1 cellular context compared by ENCODE assay signal in genomic region chr3:17632401-17633100, GRCh38.
A peak's percentile ranks its signal among the peaks of the same experiment; 100 is the strongest.
TF ChIP-seq lines count a peak whose summit lies in the region.

No MANE protein-coding gene starts in this region.

TF ChIP-seq in K562, 482 proteins besides CTCF, POLR2A, EP300 and RAD21 (continued from another document and continues in another):
- TF ChIP-seq ZNF140 (CRISPR knock-in tag; IDR thresholded peaks at IDR 0.05) (no peak), TSHZ1 (CRISPR knock-in tag; IDR thresholded peaks at IDR 0.05) (no peak), ZBTB33 (CRISPR knock-in tag; IDR thresholded peaks at IDR 0.05) (no peak), PHF21A (IDR thresholded peaks at IDR 0.05; ENCODE audit: borderline replicate concordance, low read depth) (no peak), C11orf30 (IDR thresholded peaks at IDR 0.05; ENCODE audit: low read depth) (peak; percentile 98), STAG1 (CRISPR knock-in tag; IDR thresholded peaks at IDR 0.05; ENCODE audit: borderline replicate concordance) (no peak), ELF2 (CRISPR knock-in tag; IDR thresholded peaks at IDR 0.05) (no peak), NCOA2 (IDR thresholded peaks at IDR 0.05; ENCODE audit: partially characterized antibody in 2 of 2) (no peak), HNRNPH1 (optimal IDR thresholded peaks at IDR 0.05; ENCODE audit: low read depth, low read length) (no peak), RCOR1 (IDR thresholded peaks at IDR 0.05; ENCODE audit: borderline replicate concordance in 1 of 2, low read depth in 2 of 2, low read length in 2 of 2) (peak in 1 of 2 experiments; percentile 75; a peak in 1 of 4 replicates), TCF7L2 (IDR thresholded peaks at IDR 0.05; ENCODE audit: low read depth, low read length) (no peak), HBP1 (CRISPR knock-in tag; IDR thresholded peaks at IDR 0.05) (no peak), ZNF507 (tag; conservative IDR thresholded peaks at IDR 0.05) (no peak), ZNF408 (CRISPR knock-in tag; IDR thresholded peaks at IDR 0.05; ENCODE audit: low read depth) (no peak), BACH1 (tag; IDR thresholded peaks at IDR 0.05) (no peak), FOXP4 (CRISPR knock-in tag; IDR thresholded peaks at IDR 0.05; ENCODE audit: borderline replicate concordance) (no peak), CEBPB (tag; IDR thresholded peaks at IDR 0.05) (no peak), NCOR1 (IDR thresholded peaks at IDR 0.05) (peak; percentile 60), CBFA2T3 (IDR thresholded peaks at IDR 0.05) (peak; percentile 80), TCF7 (IDR thresholded peaks at IDR 0.05; ENCODE audit: borderline replicate concordance) (no peak; the same call in 1 of the 2 replicates), POLR2AphosphoS2 (IDR thresholded peaks at IDR 0.05; ENCODE audit: low read length) (no peak), ATF2 (CRISPR knock-in tag; IDR thresholded peaks at IDR 0.05) (no peak), YY1 (IDR thresholded peaks at IDR 0.05; ENCODE audit: borderline replicate concordance in 1 of 3, control insufficient read depth in 1 of 3, extremely low read depth in 1 of 3, insufficient read depth in 3 of 3, insufficient read length in 1 of 3, insufficient replicate concordance in 2 of 3, low read depth in 1 of 3, low read length in 2 of 3) (no peak), ZNF354B (CRISPR knock-in tag; IDR thresholded peaks at IDR 0.05) (no peak), ZNF121 (CRISPR knock-in tag; conservative IDR thresholded peaks at IDR 0.05) (no peak), RBM14 (IDR thresholded peaks at IDR 0.05; ENCODE audit: borderline replicate concordance, insufficient read depth, low read depth, low read length) (no peak), ZNF174 (CRISPR knock-in tag; IDR thresholded peaks at IDR 0.05) (no peak), POLR2AphosphoS5 (IDR thresholded peaks at IDR 0.05; ENCODE audit: control insufficient read depth, insufficient read depth, low read depth, low read length) (0 out of 2 replicates have a peak, but pooled peaks have one; percentile 24), ELK1 (CRISPR knock-in tag; IDR thresholded peaks at IDR 0.05) (no peak), MXD1 (CRISPR knock-in tag; IDR thresholded peaks at IDR 0.05; ENCODE audit: borderline replicate concordance, poor library complexity, severe bottlenecking) (no peak), ZNF143 (CRISPR knock-in tag; IDR thresholded peaks at IDR 0.05) (no peak), ETV6 (IDR thresholded peaks at IDR 0.05; ENCODE audit: borderline replicate concordance in 1 of 2, low read depth in 2 of 2, low read length in 1 of 2) (no peak), ETV6 (CRISPR knock-in tag; IDR thresholded peaks at IDR 0.05; ENCODE audit: borderline replicate concordance) (no peak), SRSF7 (optimal IDR thresholded peaks at IDR 0.05; ENCODE audit: low read depth, low read length) (no peak), POLR3G (IDR thresholded peaks at IDR 0.05; ENCODE audit: extremely low read depth, insufficient read length, insufficient replicate concordance) (no peak), COPS2 (conservative IDR thresholded peaks at IDR 0.05) (no peak), TRIM24 (IDR thresholded peaks at IDR 0.05) (no peak), HOXB6 (CRISPR knock-in tag; IDR thresholded peaks at IDR 0.05; ENCODE audit: borderline replicate concordance) (no peak), NFIX (CRISPR knock-in tag; IDR thresholded peaks at IDR 0.05; ENCODE audit: low read depth) (no peak), TRIM28 (IDR thresholded peaks at IDR 0.05) (peak; percentile 65; the same call in 1 of the 2 replicates), MTA3 (IDR thresholded peaks at IDR 0.05; ENCODE audit: borderline replicate concordance) (no peak), TCF3 (CRISPR knock-in tag; IDR thresholded peaks at IDR 0.05) (peak; percentile 78), HDAC6 (IDR thresholded peaks at IDR 0.05; ENCODE audit: low read depth, low read length) (no peak), HDAC8 (tag; IDR thresholded peaks at IDR 0.05) (no peak), ZNF75A (CRISPR knock-in tag; IDR thresholded peaks at IDR 0.05) (no peak), ZNF778 (CRISPR knock-in tag; IDR thresholded peaks at IDR 0.05) (no peak), ZNF551 (CRISPR knock-in tag; IDR thresholded peaks at IDR 0.05) (no peak), CREM (IDR thresholded peaks at IDR 0.05; ENCODE audit: low read depth) (no peak), ARID1B (IDR thresholded peaks at IDR 0.05) (peak; percentile 81), MITF (IDR thresholded peaks at IDR 0.05) (peak; percentile 55; the same call in 1 of the 2 replicates), RAD51 (IDR thresholded peaks at IDR 0.05; ENCODE audit: borderline replicate concordance, low read depth) (no peak), HMBOX1 (IDR thresholded peaks at IDR 0.05) (peak; percentile 92), FOXA1 (IDR thresholded peaks at IDR 0.05; ENCODE audit: borderline replicate concordance) (no peak), SMARCC2 (IDR thresholded peaks at IDR 0.05; ENCODE audit: low read depth) (peak; percentile 64; the same call in 1 of the 2 replicates), E4F1 (CRISPR knock-in tag; IDR thresholded peaks at IDR 0.05; ENCODE audit: borderline replicate concordance) (no peak)
